ENCODE assay signal across 8 cellular contexts in the genomic region with DNA sequence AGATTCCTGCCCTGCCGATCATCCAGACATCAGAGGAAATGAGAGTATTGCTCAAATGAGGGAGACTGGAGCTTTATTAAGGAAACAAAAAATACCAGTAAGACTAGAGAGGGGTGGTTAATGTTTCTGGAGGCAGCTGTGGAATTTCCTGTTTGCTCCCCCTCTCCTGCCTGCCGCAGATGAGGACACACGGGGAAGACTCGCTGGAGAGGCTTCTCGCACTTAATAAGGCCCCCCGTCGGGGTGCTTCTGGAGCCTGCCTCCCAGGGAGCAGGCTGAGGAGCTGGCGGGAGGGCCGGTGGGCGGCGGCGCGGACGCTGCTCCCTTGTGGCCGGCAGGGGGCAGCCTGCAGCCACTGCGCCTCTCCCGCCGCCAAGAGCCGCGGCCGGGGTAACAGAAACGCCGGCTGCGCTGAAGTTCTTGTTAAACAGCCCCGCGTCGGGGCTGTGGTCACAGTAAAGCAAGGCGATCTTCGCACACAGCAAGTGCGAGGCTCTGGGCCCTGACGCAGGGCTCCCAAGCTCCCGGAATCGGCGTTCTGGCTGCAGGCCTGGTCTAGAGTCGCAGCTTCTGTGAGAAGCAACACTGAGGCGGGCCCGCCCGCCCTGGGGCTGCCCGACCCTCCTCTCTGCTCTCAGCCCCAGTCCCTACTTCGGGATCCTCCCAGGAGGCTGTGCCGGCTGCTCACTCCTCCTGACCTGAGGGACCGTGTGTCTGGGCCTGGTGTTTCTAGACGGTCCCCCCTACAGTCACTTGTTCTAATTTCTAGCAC. TPM values are rescaled to one million over a fixed set of nuclear protein-coding genes. Genes with fewer than 3 reads are reported as not detected.
DNase-seq lines count a peak whose midpoint lies in the region; TF ChIP-seq lines count a peak whose summit lies in the region.

No MANE protein-coding gene starts in this region.

- DNase-seq in ACHN (peak; percentile 84), GM20000 (ENCODE audit: low spot score) (peak; percentile 82), NCI-H226 (peak; percentile 99), ecto neural progenitor cell (ENCODE audit: low spot score) (peak; percentile 85), lung microvascular endothelial cell (ENCODE audit: low read depth in 2 of 2) (peak; percentile 82 to 93), NCI-H1048 (lab: John Stamatoyannopoulos, UW) (no peak)
- peak; percentile 40 to 46 for DNase-seq in activated CD4-positive, alpha-beta T cell treated with anti-CD3 and anti-CD28 coated beads, Interleukin-2, amount 50 U/mL, for 4 hours
- DNase-seq in stimulated activated CD4-positive, alpha-beta T cell treated with anti-CD3 and anti-CD28 coated beads, TNF-alpha, amount 100 ng/mL, for 1 hour (ENCODE audit: low read depth in 3 of 3, low spot score in 1 of 3) = peak in 2 of 3 donors; percentile 38 to 56

- in situ Hi-C loops in ACHN (cut with HindIII; ENCODE audit: low pct_ligation_motif_present, low pct_unique_long_range_greater_than_20kb, low sequenced_read_pairs) = no loop called here

- TF ChIP-seq CTCF in GM20000 (IDR thresholded peaks at IDR 0.05; ENCODE audit: extremely low read depth, missing control alignments) = peak; percentile 79

RNA-seq across cellular contexts. Expression of a gene that starts 17.4 kb away (rescaled TPM):
- total RNA-seq in lung microvascular endothelial cell = 27.9 and 34.3 TPM in 2 replicates

RNA-seq across cellular contexts. Expression of a gene that starts 24.8 kb away (rescaled TPM):
- not detected in 2 replicates for total RNA-seq in lung microvascular endothelial cell

RNA-seq across cellular contexts. Expression of a gene that starts 32.3 kb away (rescaled TPM):
- total RNA-seq in lung microvascular endothelial cell = not detected in 2 replicates
